ENCODE assay signal across 1 cellular context in genomic region chr2:192090878-192091277, GRCh38.
TF ChIP-seq lines count a peak whose summit lies in the region.

No MANE protein-coding gene starts in this region.

TF ChIP-seq in endothelial cell of umbilical vein, 7 proteins besides CTCF, POLR2A, EP300 and RAD21:
- TF ChIP-seq JUN (IDR thresholded peaks at IDR 0.05; ENCODE audit: borderline replicate concordance, insufficient read depth, insufficient read length, low read depth) (no peak), MAX (IDR thresholded peaks at IDR 0.05; ENCODE audit: insufficient read depth, insufficient read length) (no peak), GATA2 (IDR thresholded peaks at IDR 0.05; ENCODE audit: insufficient read depth, insufficient read length, low read depth, low read length) (no peak), MYC (IDR thresholded peaks at IDR 0.05; ENCODE audit: low read depth, low read length) (no peak), FOS (IDR thresholded peaks at IDR 0.05; ENCODE audit: borderline replicate concordance, insufficient read depth, low read length) (no peak), EZH2 (IDR thresholded peaks at IDR 0.05; ENCODE audit: borderline replicate concordance, low read depth, low read length, severe bottlenecking) (no peak), POLR2AphosphoS5 (IDR thresholded peaks at IDR 0.05; ENCODE audit: insufficient read depth, low read depth, low read length) (no peak)
